35 cellular contexts compared by ENCODE assay signal in genomic region chr7:138157702-138158101, GRCh38.
"Had no signal": no experiment of that assay in that cellular context is flagged by ENCODE, and none has a peak within 500 bp of the region (broad histone marks: within the 10 kb centered on the region; RNA-seq: fewer than 3 reads in every experiment).

No MANE protein-coding gene starts in this region.

- H3K4me3 ChIP-seq: MG63 had no signal

- DNase-seq: Karpas-422, Kasumi-1, KG1, MG63, MM.1S, MV-4-11, NCI-H1048, NCI-H1092, NCI-H1092 treated with DMSO at 0.1 percent for 48 hours, NCI-H1105, NCI-H1105 treated with DMSO at 0.1 percent for 48 hours, NCI-H1417, NCI-H1417 treated with DMSO at 0.1 percent for 48 hours, NCI-H1436, NCI-H1436 treated with DMSO at 0.1 percent for 48 hours, NCI-H146, NCI-H1694, NCI-H1694 treated with DMSO at 0.1 percent for 48 hours, NCI-H187, NCI-H187 treated with DMSO at 0.1 percent for 48 hours, NCI-H1930, NCI-H2029, NCI-H2029 treated with DMSO at 0.1 percent for 48 hours, NCI-H2081, NCI-H2081 treated with DMSO at 0.1 percent for 48 hours, NCI-H2107, NCI-H2171, NCI-H2171 treated with DMSO at 0.1 percent for 48 hours, NCI-H2227 treated with DMSO at 0.1 percent for 48 hours, NCI-H226, NCI-H345, NCI-H446, NCI-H446 treated with DMSO at 0.1 percent for 48 hours, NCI-H510A had no signal

- H3K27me3 ChIP-seq: MG63 had no signal

- H3K9ac ChIP-seq: KMS-11 had no signal

- H3K9me3 ChIP-seq: MG63 had no signal

- H3K36me3 ChIP-seq: MG63 had no signal

- H3K27ac ChIP-seq: KMS-11 had no signal

- H3K4me2 ChIP-seq: KMS-11 had no signal
